Comparison of ENCODE assay signal across 3 cellular contexts in genomic region chr16:66814734-66815133, GRCh38.
A peak's percentile ranks its signal among the peaks of the same experiment; 100 is the strongest.
TF ChIP-seq lines count a peak whose summit lies in the region.

No MANE protein-coding gene starts in this region.

TF ChIP-seq in HEK293, 187 proteins besides CTCF, POLR2A, EP300 and RAD21:
- TF ChIP-seq ZNF623 (tag by site-specific recombination; IDR thresholded peaks at IDR 0.05) (peak; percentile 57), ZNF202 (tag by site-specific recombination; IDR thresholded peaks at IDR 0.05; ENCODE audit: borderline replicate concordance) (no peak)

TF ChIP-seq in GM12878, 131 proteins besides CTCF, POLR2A, EP300 and RAD21:
- peak; percentile 39; the same call in 1 of the 2 replicates for TF ChIP-seq POLR2AphosphoS5 (IDR thresholded peaks at IDR 0.05; ENCODE audit: low read length)
- TF ChIP-seq, protein P1, sequence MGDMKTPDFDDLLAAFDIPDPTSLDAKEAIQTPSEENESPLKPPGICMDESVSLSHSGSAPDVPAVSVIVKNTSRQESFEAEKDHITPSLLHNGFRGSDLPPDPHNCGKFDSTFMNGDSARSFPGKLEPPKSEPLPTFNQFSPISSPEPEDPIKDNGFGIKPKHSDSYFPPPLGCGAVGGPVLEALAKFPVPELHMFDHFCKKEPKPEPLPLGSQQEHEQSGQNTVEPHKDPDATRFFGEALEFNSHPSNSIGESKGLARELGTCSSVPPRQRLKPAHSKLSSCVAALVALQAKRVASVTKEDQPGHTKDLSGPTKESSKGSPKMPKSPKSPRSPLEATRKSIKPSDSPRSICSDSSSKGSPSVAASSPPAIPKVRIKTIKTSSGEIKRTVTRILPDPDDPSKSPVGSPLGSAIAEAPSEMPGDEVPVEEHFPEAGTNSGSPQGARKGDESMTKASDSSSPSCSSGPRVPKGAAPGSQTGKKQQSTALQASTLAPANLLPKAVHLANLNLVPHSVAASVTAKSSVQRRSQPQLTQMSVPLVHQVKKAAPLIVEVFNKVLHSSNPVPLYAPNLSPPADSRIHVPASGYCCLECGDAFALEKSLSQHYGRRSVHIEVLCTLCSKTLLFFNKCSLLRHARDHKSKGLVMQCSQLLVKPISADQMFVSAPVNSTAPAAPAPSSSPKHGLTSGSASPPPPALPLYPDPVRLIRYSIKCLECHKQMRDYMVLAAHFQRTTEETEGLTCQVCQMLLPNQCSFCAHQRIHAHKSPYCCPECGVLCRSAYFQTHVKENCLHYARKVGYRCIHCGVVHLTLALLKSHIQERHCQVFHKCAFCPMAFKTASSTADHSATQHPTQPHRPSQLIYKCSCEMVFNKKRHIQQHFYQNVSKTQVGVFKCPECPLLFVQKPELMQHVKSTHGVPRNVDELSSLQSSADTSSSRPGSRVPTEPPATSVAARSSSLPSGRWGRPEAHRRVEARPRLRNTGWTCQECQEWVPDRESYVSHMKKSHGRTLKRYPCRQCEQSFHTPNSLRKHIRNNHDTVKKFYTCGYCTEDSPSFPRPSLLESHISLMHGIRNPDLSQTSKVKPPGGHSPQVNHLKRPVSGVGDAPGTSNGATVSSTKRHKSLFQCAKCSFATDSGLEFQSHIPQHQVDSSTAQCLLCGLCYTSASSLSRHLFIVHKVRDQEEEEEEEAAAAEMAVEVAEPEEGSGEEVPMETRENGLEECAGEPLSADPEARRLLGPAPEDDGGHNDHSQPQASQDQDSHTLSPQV (IDR thresholded peaks at IDR 0.05), result no peak

TF ChIP-seq in WTC11, 78 proteins besides CTCF, POLR2A, EP300 and RAD21:
- TF ChIP-seq ZNF671 (CRISPR knock-in tag; IDR thresholded peaks at IDR 0.05) (no peak), ATF2 (CRISPR knock-in tag; IDR thresholded peaks at IDR 0.05; ENCODE audit: borderline replicate concordance, low read depth) (no peak), ZNF423 (CRISPR knock-in tag; IDR thresholded peaks at IDR 0.05) (no peak), NFYB (CRISPR knock-in tag; conservative IDR thresholded peaks at IDR 0.05; ENCODE audit: low read depth) (no peak), ZNF138 (CRISPR knock-in tag; conservative IDR thresholded peaks at IDR 0.05) (no peak), FOXP4 (CRISPR knock-in tag; IDR thresholded peaks at IDR 0.05) (no peak), ZBTB21 (CRISPR knock-in tag; IDR thresholded peaks at IDR 0.05; ENCODE audit: borderline replicate concordance) (no peak), ZNF263 (CRISPR knock-in tag; IDR thresholded peaks at IDR 0.05; ENCODE audit: low read depth) (no peak)
- TF ChIP-seq, protein P2, sequence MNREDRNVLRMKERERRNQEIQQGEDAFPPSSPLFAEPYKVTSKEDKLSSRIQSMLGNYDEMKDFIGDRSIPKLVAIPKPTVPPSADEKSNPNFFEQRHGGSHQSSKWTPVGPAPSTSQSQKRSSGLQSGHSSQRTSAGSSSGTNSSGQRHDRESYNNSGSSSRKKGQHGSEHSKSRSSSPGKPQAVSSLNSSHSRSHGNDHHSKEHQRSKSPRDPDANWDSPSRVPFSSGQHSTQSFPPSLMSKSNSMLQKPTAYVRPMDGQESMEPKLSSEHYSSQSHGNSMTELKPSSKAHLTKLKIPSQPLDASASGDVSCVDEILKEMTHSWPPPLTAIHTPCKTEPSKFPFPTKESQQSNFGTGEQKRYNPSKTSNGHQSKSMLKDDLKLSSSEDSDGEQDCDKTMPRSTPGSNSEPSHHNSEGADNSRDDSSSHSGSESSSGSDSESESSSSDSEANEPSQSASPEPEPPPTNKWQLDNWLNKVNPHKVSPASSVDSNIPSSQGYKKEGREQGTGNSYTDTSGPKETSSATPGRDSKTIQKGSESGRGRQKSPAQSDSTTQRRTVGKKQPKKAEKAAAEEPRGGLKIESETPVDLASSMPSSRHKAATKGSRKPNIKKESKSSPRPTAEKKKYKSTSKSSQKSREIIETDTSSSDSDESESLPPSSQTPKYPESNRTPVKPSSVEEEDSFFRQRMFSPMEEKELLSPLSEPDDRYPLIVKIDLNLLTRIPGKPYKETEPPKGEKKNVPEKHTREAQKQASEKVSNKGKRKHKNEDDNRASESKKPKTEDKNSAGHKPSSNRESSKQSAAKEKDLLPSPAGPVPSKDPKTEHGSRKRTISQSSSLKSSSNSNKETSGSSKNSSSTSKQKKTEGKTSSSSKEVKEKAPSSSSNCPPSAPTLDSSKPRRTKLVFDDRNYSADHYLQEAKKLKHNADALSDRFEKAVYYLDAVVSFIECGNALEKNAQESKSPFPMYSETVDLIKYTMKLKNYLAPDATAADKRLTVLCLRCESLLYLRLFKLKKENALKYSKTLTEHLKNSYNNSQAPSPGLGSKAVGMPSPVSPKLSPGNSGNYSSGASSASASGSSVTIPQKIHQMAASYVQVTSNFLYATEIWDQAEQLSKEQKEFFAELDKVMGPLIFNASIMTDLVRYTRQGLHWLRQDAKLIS (CRISPR knock-in tag; IDR thresholded peaks at IDR 0.05; ENCODE audit: borderline replicate concordance), result no peak
